ENCODE assay signal across 9 cellular contexts in genomic region chr11:133955091-133955846, GRCh38. TPM values are rescaled to one million over a fixed set of nuclear protein-coding genes. Genes with fewer than 3 reads are reported as not detected.
DNase-seq lines count a peak whose midpoint lies in the region; ATAC-seq, FAIRE-seq and TF ChIP-seq lines count a peak whose summit lies in the region.
"Had no signal": no experiment of that assay in that cellular context is flagged by ENCODE, and none has a peak within 500 bp of the region (broad histone marks: within the 10 kb centered on the region; RNA-seq: fewer than 3 reads in every experiment).

No MANE protein-coding gene starts in this region.

- H3K9me3 ChIP-seq in ES-I3 (ENCODE audit: control insufficient read depth, insufficient read depth, low read length) = no peaks in the 10 kb centered on the region
- no peaks in the 10 kb centered on the region for H3K9me3 ChIP-seq in esophagus squamous epithelium
- no peaks in the 10 kb centered on the region for H3K9me3 ChIP-seq in psoas muscle

- H3K9ac ChIP-seq in ES-I3 (ENCODE audit: low read depth, low read length) = peak overlapping the region; percentile 40

- WGBS in esophagus squamous epithelium, 2 donors = 9 to 11% methylated on average over 7 to 16 of the region's 46 CpGs
- WGBS in psoas muscle, 3 donors = 3 to 5% (median 4%) methylated on average over 46 of the region's 46 CpGs

- DNase-seq in activated CD4-positive, alpha-beta T cell treated with anti-CD3 and anti-CD28 coated beads, Interleukin-2, amount 10 ng/mL, durations not matched to agents 24 days and 14 days = peak; percentile 83
- DNase-seq in esophagus squamous epithelium (lab: John Stamatoyannopoulos, UW) (no peak), psoas muscle (peak in 1 of 2 donors; percentile 75), urothelium cell line (ENCODE audit: low spot score) (no peak)

- H3K27me3 Mint-ChIP-seq in activated CD4-positive, alpha-beta T cell treated with anti-CD3 and anti-CD28 coated beads, Interleukin-2, amount 10 ng/mL, durations not matched to agents 24 days and 14 days = peaks cover 16% of the 10 kb centered on the region

- H3K27ac Mint-ChIP-seq in activated CD4-positive, alpha-beta T cell treated with anti-CD3 and anti-CD28 coated beads, Interleukin-2, amount 10 ng/mL, durations not matched to agents 24 days and 14 days = peak overlapping the region; percentile 89

- ATAC-seq in psoas muscle = peak in 3 of 4 donors; percentile 32 to 61 (median 60)
- no peak for ATAC-seq in GM18517 (IDR thresholded peaks at IDR 0.05; ENCODE audit: unreplicated experiment)
- no peak for ATAC-seq in GM19395 (IDR thresholded peaks at IDR 0.05; ENCODE audit: unreplicated experiment)
- no peak for ATAC-seq in GM21390 (IDR thresholded peaks at IDR 0.05; ENCODE audit: unreplicated experiment)

- H3K4me1 ChIP-seq in ES-I3 (ENCODE audit: insufficient read depth, low read length) (peaks cover 30% of the 10 kb centered on the region), esophagus squamous epithelium (peaks cover 19 to 72% (median 38%) of the 10 kb centered on the region in 3 donors), psoas muscle (peaks cover 35% of the 10 kb centered on the region)

- intact Hi-C loops in activated CD4-positive, alpha-beta T cell treated with anti-CD3 and anti-CD28 coated beads, Interleukin-2, amount 10 ng/mL, durations not matched to agents 24 days and 14 days (cut with micrococcal nuclease) = loop anchor here (5.0 kb wide), 1 partner anchor 377 kb away; the partner anchor contains the start of gene GLB1L2
- intact Hi-C loops in esophagus squamous epithelium (cut with DNase I) (no loop called here), psoas muscle (cut with DNase I) (no loop called here)

- peak overlapping the region; percentile 38 to 79 (median 60) for H3K4me3 ChIP-seq in esophagus squamous epithelium
- H3K4me3 ChIP-seq in psoas muscle = peak overlapping the region; percentile 82

- TF ChIP-seq CTCF in esophagus squamous epithelium (IDR thresholded peaks at IDR 0.05) (no peak), psoas muscle (IDR thresholded peaks at IDR 0.05) (peak; percentile 2)

- peak in 2 of 4 donors; percentile 68 to 69 for TF ChIP-seq POLR2A in esophagus squamous epithelium (IDR thresholded peaks at IDR 0.05)

- H3K4me1 Mint-ChIP-seq in activated CD4-positive, alpha-beta T cell treated with anti-CD3 and anti-CD28 coated beads, Interleukin-2, amount 10 ng/mL, durations not matched to agents 24 days and 14 days = peaks cover 49% of the 10 kb centered on the region

- peaks cover 5% of the 10 kb centered on the region for H3K36me3 Mint-ChIP-seq in activated CD4-positive, alpha-beta T cell treated with anti-CD3 and anti-CD28 coated beads, Interleukin-2, amount 10 ng/mL, durations not matched to agents 24 days and 14 days (ENCODE audit: low read depth)

- FAIRE-seq in urothelium cell line (lab: Jason Lieb, UNC) = no peak
- FAIRE-seq: GM18507 had no signal

- peak overlapping the region; percentile 96 for H3K4me3 Mint-ChIP-seq in activated CD4-positive, alpha-beta T cell treated with anti-CD3 and anti-CD28 coated beads, Interleukin-2, amount 10 ng/mL, durations not matched to agents 24 days and 14 days

- H3K27me3 ChIP-seq in esophagus squamous epithelium (peaks cover 0 to 92% (median 3%) of the 10 kb centered on the region in 4 donors), psoas muscle (ENCODE audit: insufficient read depth in 3 of 3, low read length in 2 of 3) (peaks cover 0 to 24% (median 0%) of the 10 kb centered on the region in 3 donors)

- H3K36me3 ChIP-seq in ES-I3 (ENCODE audit: insufficient read depth, low read length) = no peaks in the 10 kb centered on the region
- no peaks in the 10 kb centered on the region for H3K36me3 ChIP-seq in esophagus squamous epithelium
- no peaks in the 10 kb centered on the region for H3K36me3 ChIP-seq in psoas muscle (ENCODE audit: insufficient read depth in 1 of 2, low read depth in 1 of 2)

- no peaks in the 10 kb centered on the region for H3K9me3 Mint-ChIP-seq in activated CD4-positive, alpha-beta T cell treated with anti-CD3 and anti-CD28 coated beads, Interleukin-2, amount 10 ng/mL, durations not matched to agents 24 days and 14 days

- H3K27ac ChIP-seq in esophagus squamous epithelium (peak overlapping the region; percentile 62 to 88 (median 83)), psoas muscle (no peak overlapping the region)

RNA-seq across cellular contexts. Expression of gene IGSF9B, which starts 1.5 kb away (rescaled TPM):
- 90.5 and 91.8 TPM in 2 replicates for total RNA-seq in activated CD4-positive, alpha-beta T cell treated with anti-CD3 and anti-CD28 coated beads, Interleukin-2, amount 10 ng/mL, durations not matched to agents 24 days and 14 days
- total RNA-seq in esophagus squamous epithelium (1 to 10 TPM; 1.1 to 4.8 (median 1.8) TPM), psoas muscle (1 to 10 TPM in 2 of 4 donors, under 1 TPM in 2; 0.84 to 3.4 (median 1.0) TPM)
- polyA plus RNA-seq in psoas muscle = 1 to 10 TPM in 1 of 3 donors, under 1 TPM in 2; 0.56 to 1.5 (median 0.65) TPM

Comparison
In these comparisons a context has a peak if more than half of its experiments do, and no peak if none do; other contexts are left out.
1. ATAC-seq: peak in psoas muscle (3 of 4); none in GM18517 (single experiment), GM19395 (single experiment) and GM21390 (single experiment).
2. RNA of gene IGSF9B, which starts 1.5 kb away (total RNA-seq): 90.5 to 91.8 TPM in activated CD4-positive, alpha-beta T cell treated with anti-CD3 and anti-CD28 coated beads, Interleukin-2, amount 10 ng/mL, durations not matched to agents 24 days and 14 days; 1.1 to 4.8 TPM in esophagus squamous epithelium and 0.84 to 3.4 TPM in psoas muscle; every median in the first group is over 10 times any median in the second.